9 cellular contexts compared by ENCODE assay signal in genomic region chr3:102006812-102007485, GRCh38.
DNase-seq lines count a peak whose midpoint lies in the region; ATAC-seq and TF ChIP-seq lines count a peak whose summit lies in the region.
"Had no signal": no experiment of that assay in that cellular context is flagged by ENCODE, and none has a peak within 500 bp of the region (broad histone marks: within the 10 kb centered on the region; RNA-seq: fewer than 3 reads in every experiment).

No MANE protein-coding gene starts in this region.

- DNase-seq in GM04503 (ENCODE audit: low read depth) (peak; percentile 86), NCI-H69 (lab: John Stamatoyannopoulos, UW) (peak; percentile 17), fibroblast of mammary gland (ENCODE audit: low read depth) (peak; percentile 95), retinal pigment epithelial cell (ENCODE audit: low read depth) (peak; percentile 92), GDM1 (lab: John Stamatoyannopoulos, UW) (no peak)
- DNase-seq in stimulated activated CD4-positive, alpha-beta T cell treated with anti-CD3 and anti-CD28 coated beads, Interleukin-2, amount 100 ng/mL, for 24 hours, result no peak
- DNase-seq: activated CD4-positive, alpha-beta T cell treated with anti-CD3 and anti-CD28 coated beads, Interleukin-2, amount 50 U/mL, for 1 hour had no signal

- ATAC-seq in HG03520 (IDR thresholded peaks at IDR 0.05; ENCODE audit: unreplicated experiment) (no peak), HG02798 (IDR thresholded peaks at IDR 0.05; ENCODE audit: poor library complexity, unreplicated experiment) (no peak)

- TF ChIP-seq CTCF in fibroblast of mammary gland (conservative IDR thresholded peaks at IDR 0.05; ENCODE audit: control insufficient read depth, insufficient read depth, low read depth, low read length) (no peak), retinal pigment epithelial cell (conservative IDR thresholded peaks at IDR 0.05; ENCODE audit: low read depth, low read length) (no peak)

- H3K4me3 ChIP-seq in fibroblast of mammary gland (ENCODE audit: control insufficient read depth, low read depth, low read length), result no peak overlapping the region
- no peak overlapping the region for H3K4me3 ChIP-seq in retinal pigment epithelial cell (ENCODE audit: low read length)

Comparison
In these comparisons a context has a peak if more than half of its experiments do, and no peak if none do; other contexts are left out.
1. DNase-seq: peak in GM04503 (single experiment), NCI-H69 (single experiment), fibroblast of mammary gland (single experiment) and retinal pigment epithelial cell (single experiment); none in stimulated activated CD4-positive, alpha-beta T cell treated with anti-CD3 and anti-CD28 coated beads, Interleukin-2, amount 100 ng/mL, for 24 hours (0 of 2) and GDM1 (single experiment).